8 cellular contexts compared by ENCODE assay signal in genomic region chr15:49293941-49294340, GRCh38.
"Had no signal": no experiment of that assay in that cellular context is flagged by ENCODE, and none has a peak within 500 bp of the region (broad histone marks: within the 10 kb centered on the region; RNA-seq: fewer than 3 reads in every experiment).

No MANE protein-coding gene starts in this region.

- ATAC-seq: HepG2, K562 had no signal

- DNase-seq: IMR-90, KBM-7, KG1 had no signal

- FAIRE-seq: HepG2, HTR-8/SVneo, K562 had no signal

- H3K9me3 Mint-ChIP-seq: IgD-negative memory B cell had no signal

- H3K4me3 Mint-ChIP-seq: IgD-negative memory B cell had no signal

- H3K4me3 ChIP-seq: K562 had no signal

- H3K27ac ChIP-seq: HL-60 had no signal

- H3K27me3 Mint-ChIP-seq: IgD-negative memory B cell had no signal
